Comparison of ENCODE assay signal across 1 cellular context in genomic region chr5:143074414-143074996, GRCh38.
A peak's percentile ranks its signal among the peaks of the same experiment; 100 is the strongest.
TF ChIP-seq lines count a peak whose summit lies in the region.

No MANE protein-coding gene starts in this region.

TF ChIP-seq in A549, 52 proteins besides CTCF, POLR2A, EP300 and RAD21:
- no peak for TF ChIP-seq USF2 (IDR thresholded peaks at IDR 0.05)
- TF ChIP-seq MAX (IDR thresholded peaks at IDR 0.05) = 0 out of 2 replicates have a peak, but pooled peaks have one; percentile 20
- TF ChIP-seq NR3C1 (IDR thresholded peaks at IDR 0.05) = no peak
- TF ChIP-seq ZSCAN20 (CRISPR knock-in tag; IDR thresholded peaks at IDR 0.05) = no peak
- TF ChIP-seq E2F6 (IDR thresholded peaks at IDR 0.05; ENCODE audit: borderline replicate concordance, low read depth) = no peak
